Comparison of ENCODE assay signal across 19 cellular contexts in the genomic region with DNA sequence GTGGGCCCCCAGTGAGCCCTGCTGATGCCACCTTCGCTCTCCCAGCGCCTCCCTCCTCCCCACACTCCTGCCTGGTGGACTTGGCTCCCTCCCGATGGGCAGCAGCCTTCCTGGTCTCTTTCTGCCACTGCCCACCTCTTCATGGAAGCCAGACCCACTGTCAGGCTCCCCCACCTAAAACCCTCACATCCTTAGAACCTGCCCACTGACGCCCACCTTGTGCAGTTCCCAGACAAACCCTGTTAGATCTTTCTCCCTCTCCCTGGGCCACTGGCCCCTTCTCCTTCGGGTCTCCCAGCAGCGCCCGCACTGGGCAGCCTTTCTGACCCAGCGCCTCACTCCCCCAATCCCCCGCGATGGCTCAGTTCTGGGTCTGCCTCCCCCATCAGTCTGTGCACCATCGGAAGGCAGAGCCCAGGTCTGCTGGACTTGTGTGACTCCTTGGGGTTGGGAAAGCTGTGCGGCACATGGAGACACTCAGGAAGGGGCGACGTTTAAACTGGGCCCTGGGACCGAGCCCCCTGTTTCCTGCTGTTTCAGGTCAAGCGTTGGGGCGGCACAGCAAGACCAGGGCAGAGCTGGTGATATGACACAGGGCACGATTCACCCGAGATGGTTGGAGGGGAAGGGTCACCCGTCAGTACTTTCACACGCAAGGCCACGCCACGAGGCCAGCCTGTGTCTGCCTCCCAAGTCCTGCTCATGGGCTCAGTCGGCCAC. TPM values are rescaled to one million over a fixed set of nuclear protein-coding genes. Genes with fewer than 3 reads are reported as not detected.
DNase-seq lines count a peak whose midpoint lies in the region; ATAC-seq and TF ChIP-seq lines count a peak whose summit lies in the region.
"Had no signal": no experiment of that assay in that cellular context is flagged by ENCODE, and none has a peak within 500 bp of the region (broad histone marks: within the 10 kb centered on the region; RNA-seq: fewer than 3 reads in every experiment).

No MANE protein-coding gene starts in this region.

- no peak overlapping the region for H3K4me2 ChIP-seq in IMR-90 (ENCODE audit: low read depth, low read length)

- H3K27ac Mint-ChIP-seq in osteocyte (ENCODE audit: unreplicated experiment) = peak overlapping the region; percentile 38
- H3K27ac Mint-ChIP-seq: naive B cell had no signal

- peak overlapping the region; percentile 88 for H2AFZ ChIP-seq in IMR-90 (replicated peaks; ENCODE audit: low read length, poor library complexity)

- H3K36me3 Mint-ChIP-seq in osteocyte (ENCODE audit: unreplicated experiment) = peaks cover 2% of the 10 kb centered on the region

- H3K23ac ChIP-seq in IMR-90 (ENCODE audit: low read depth, low read length) = no peak overlapping the region

- peak overlapping the region in 1 of 2 experiments; percentile 66; a peak in 2 of 4 replicates for H4K8ac ChIP-seq in IMR-90 (ENCODE audit: low read depth in 2 of 2, low read length in 2 of 2)

- H3K9me3 Mint-ChIP-seq in osteocyte (ENCODE audit: unreplicated experiment) = peaks cover 4% of the 10 kb centered on the region

- H3K36me3 ChIP-seq in IMR-90 (ENCODE audit: control insufficient read depth, insufficient read depth, low read length) = no peaks in the 10 kb centered on the region
- H3K36me3 ChIP-seq in gastroesophageal sphincter = no peaks in the 10 kb centered on the region
- H3K36me3 ChIP-seq: esophagus squamous epithelium had no signal

- peak overlapping the region; percentile 85 for H2AK9ac ChIP-seq in IMR-90 (replicated peaks; ENCODE audit: low read depth, low read length, poor library complexity)

- H3K27ac ChIP-seq in IMR-90 (ENCODE audit: insufficient read depth, low read length) = no peak overlapping the region
- peak overlapping the region in 3 of 4 donors; percentile 31 to 60 (median 44) for H3K27ac ChIP-seq in gastroesophageal sphincter

- peaks cover 10% of the 10 kb centered on the region; the same call in 1 of the 2 replicates for H3K4me1 ChIP-seq in IMR-90 (ENCODE audit: control insufficient read depth, insufficient read depth, low read length)
- peaks cover 0 to 37% (median 24%) of the 10 kb centered on the region in 3 donors for H3K4me1 ChIP-seq in gastroesophageal sphincter

- in situ Hi-C loops in IMR-90 (cut with MboI; ENCODE audit: low sequenced_read_pairs) = no loop called here

- H3K56ac ChIP-seq in IMR-90 (ENCODE audit: extremely low read depth, insufficient read depth, low read length) = no peak overlapping the region

- TF ChIP-seq CTCF in IMR-90 (conservative IDR thresholded peaks at IDR 0.05; ENCODE audit: low read depth, low read length) (no peak), gastroesophageal sphincter (IDR thresholded peaks at IDR 0.05) (no peak), osteocyte (IDR thresholded peaks at IDR 0.05) (no peak)

- BruUV-seq in IMR-90 (replicated peaks; lab: Mats Ljungman, UMichigan) = no TSS peak

- H2BK120ac ChIP-seq in IMR-90 (ENCODE audit: low read depth, low read length) = no peak overlapping the region; the same call in 1 of the 2 replicates

- peaks cover 3% of the 10 kb centered on the region; the same call in 1 of the 2 replicates for H4K20me1 ChIP-seq in IMR-90 (ENCODE audit: insufficient read depth, low read length)

- TF ChIP-seq POLR2A in IMR-90 (IDR thresholded peaks at IDR 0.05; ENCODE audit: low read depth, low read length) = no peak
- no peak for TF ChIP-seq POLR2A in gastroesophageal sphincter (IDR thresholded peaks at IDR 0.05)

- H3K79me1 ChIP-seq in IMR-90 (ENCODE audit: low read depth in 1 of 2, low read length in 2 of 2) = no peaks in the 10 kb centered on the region

- no peak overlapping the region for H3K9ac ChIP-seq in IMR-90 (ENCODE audit: low read depth, low read length)

- H2BK5ac ChIP-seq in IMR-90 (ENCODE audit: low read depth, low read length, poor library complexity, severe bottlenecking) = no peak overlapping the region

- ATAC-seq in IMR-90 (ENCODE audit: low read depth) (no peak), gastroesophageal sphincter (no peak), HG03025 (IDR thresholded peaks at IDR 0.05; ENCODE audit: low FRiP score, unreplicated experiment) (no peak)

- H3K4me3 ChIP-seq in IMR-90 (ENCODE audit: insufficient read depth, low read depth, low read length) = no peak overlapping the region
- no peak overlapping the region for H3K4me3 ChIP-seq in gastroesophageal sphincter
- H3K4me3 ChIP-seq: esophagus squamous epithelium had no signal

- no peak for DNase-seq in IMR-90
- DNase-seq in osteocyte (ENCODE audit: extremely low spot score, unreplicated experiment) = no peak
- DNase-seq in glomerular visceral epithelial cell (ENCODE audit: extremely low spot score) = no peak
- DNase-seq in DMS153 (lab: John Stamatoyannopoulos, UW) = no peak
- DNase-seq: activated CD4-positive, alpha-beta T cell treated with anti-CD3 and anti-CD28 coated beads for 48 hours; activated CD8-positive, alpha-beta memory T cell treated with anti-CD3 and anti-CD28 coated beads, Interleukin-2, amount 50 U/mL, for 4 hours; activated gamma-delta T cell; amygdala; effector CD4-positive, alpha-beta T cell; esophagus squamous epithelium; head of caudate nucleus; mammary epithelial cell; naive B cell; NCI-H146; stimulated activated CD4-positive, alpha-beta T cell treated with anti-CD3 and anti-CD28 coated beads, Interleukin-12 subunit alpha, Interleukin-12 subunit beta, amount 100 ng/mL, for 4 hours had no signal

- no peak overlapping the region for H2BK20ac ChIP-seq in IMR-90 (ENCODE audit: low read depth, low read length)

- peak overlapping the region; percentile 31; the same call in 1 of the 2 replicates for H3K4ac ChIP-seq in IMR-90 (ENCODE audit: low read depth, low read length)

- no peaks in the 10 kb centered on the region; the same call in 1 of the 2 replicates for H3K9me3 ChIP-seq in IMR-90 (ENCODE audit: control insufficient read depth, insufficient read depth, low read length)
- H3K9me3 ChIP-seq in gastroesophageal sphincter = peaks cover 0 to 2% (median 0%) of the 10 kb centered on the region in 3 donors

- POLR2A ChIA-PET in IMR-90 (lab: Charles Lee; ENCODE audit: unreplicated experiment) = no interaction called here

- H3K4me3 Mint-ChIP-seq in osteocyte (ENCODE audit: unreplicated experiment) = no peak overlapping the region
- H3K4me3 Mint-ChIP-seq: central memory CD8-positive, alpha-beta T cell had no signal

- 94% methylated on average over 10 of the region's 24 CpGs; no CpG with 5 or more reads in 1 of the 2 experiments for WGBS in IMR-90 (ENCODE audit: extremely low coverage in 2 of 2, insufficient read length in 1 of 2), 2 experiments
- 83 to 92% methylated on average over 2 to 12 of the region's 24 CpGs for WGBS in gastroesophageal sphincter (ENCODE audit: low coverage in 1 of 2), 2 donors

- H3K27me3 Mint-ChIP-seq in osteocyte (ENCODE audit: unreplicated experiment) = peaks cover 11% of the 10 kb centered on the region

- peaks cover 51% of the 10 kb centered on the region for H3K4me1 Mint-ChIP-seq in osteocyte (ENCODE audit: unreplicated experiment)
- H3K4me1 Mint-ChIP-seq: central memory CD8-positive, alpha-beta T cell had no signal

- no peak overlapping the region for H2BK15ac ChIP-seq in IMR-90 (ENCODE audit: low read depth, low read length)

- H4K91ac ChIP-seq in IMR-90 (ENCODE audit: insufficient read depth, low read depth, low read length) = no peak overlapping the region

- peak overlapping the region; percentile 51 for H2AK5ac ChIP-seq in IMR-90 (ENCODE audit: low read depth, low read length)

- H3K27me3 ChIP-seq in IMR-90 (ENCODE audit: control insufficient read depth, insufficient read depth, low read length) (peaks cover 15% of the 10 kb centered on the region; the same call in 1 of the 2 replicates), gastroesophageal sphincter (peaks cover 30% of the 10 kb centered on the region)

- H3K9me1 ChIP-seq in IMR-90 (ENCODE audit: insufficient read depth, low read length) = peaks cover 12% of the 10 kb centered on the region; the same call in 1 of the 2 replicates

- no peak overlapping the region for H3K14ac ChIP-seq in IMR-90 (replicated peaks; ENCODE audit: low read depth, low read length)

- CTCF ChIA-PET in IMR-90 (lab: Yijun Ruan, JAX) = no interaction called here

- intact Hi-C loops in IMR-90 (cut with micrococcal nuclease) = no loop called here

- no peak overlapping the region for H4K5ac ChIP-seq in IMR-90 (ENCODE audit: low read depth, low read length)

- H3K18ac ChIP-seq in IMR-90 (ENCODE audit: low read depth, low read length) = no peak overlapping the region

- dilution Hi-C loops in IMR-90 (cut with HindIII; ENCODE audit: low sequenced_read_pairs, unreplicated experiment) = no loop called here

- no peak for TF ChIP-seq RAD21 in IMR-90 (IDR thresholded peaks at IDR 0.05; ENCODE audit: low read length)

- no peak for TF ChIP-seq EP300 in gastroesophageal sphincter (IDR thresholded peaks at IDR 0.05)

TF ChIP-seq in IMR-90, 13 proteins besides CTCF, POLR2A, EP300 and RAD21 (continues in another document):
- no peak for TF ChIP-seq CEBPB (IDR thresholded peaks at IDR 0.05; ENCODE audit: low read depth, low read length)
- no peak for TF ChIP-seq RCOR1 (IDR thresholded peaks at IDR 0.05; ENCODE audit: insufficient replicate concordance, low read length)

RNA-seq across cellular contexts. Expression of a gene that starts 17.4 kb away (rescaled TPM):
- total RNA-seq in IMR-90 (2012; rRNA removed) = not detected in 2 replicates
- polyA plus RNA-seq in IMR-90 (2012; rRNA removed) = not detected in 2 replicates
- polyA plus RNA-seq in IMR-90 (2012; cell fraction: cytosol; rRNA removed) = not detected in 2 replicates
- not detected in 2 replicates for polyA plus RNA-seq in IMR-90 (2012; cell fraction: nucleus; rRNA removed; ENCODE audit: low replicate concordance)
- total RNA-seq in gastroesophageal sphincter = not detected
- total RNA-seq in osteocyte = not detected in 2 replicates
- total RNA-seq: esophagus squamous epithelium, mammary epithelial cell, posterior vena cava had no signal
- polyA plus RNA-seq: mammary epithelial cell had no signal

RNA-seq across cellular contexts. Expression of a gene that starts 27.1 kb away (rescaled TPM):
- total RNA-seq in IMR-90 (2012; rRNA removed) (not detected in 2 replicates), gastroesophageal sphincter (1 to 10 TPM; 2.0 to 5.8 (median 3.1) TPM), osteocyte (0.10 and 0.11 TPM in 2 replicates)
- not detected in 2 replicates for polyA plus RNA-seq in IMR-90 (2012; rRNA removed)
- 0.02 TPM in 1 of 2 replicates, not detected in the other for polyA plus RNA-seq in IMR-90 (2012; cell fraction: cytosol; rRNA removed)
- 0.04 TPM in 1 of 2 replicates, not detected in the other for polyA plus RNA-seq in IMR-90 (2012; cell fraction: nucleus; rRNA removed; ENCODE audit: low replicate concordance)
- polyA plus RNA-seq: mammary epithelial cell had no signal

RNA-seq across cellular contexts. Expression of a gene that starts 28.5 kb away (rescaled TPM):
- 2.9 and 3.1 TPM in 2 replicates for total RNA-seq in IMR-90 (2012; rRNA removed)
- polyA plus RNA-seq in IMR-90 (2012; rRNA removed) = 8.5 and 9.3 TPM in 2 replicates
- 3.0 and 11.7 TPM in 2 replicates for polyA plus RNA-seq in IMR-90 (2012; cell fraction: cytosol; rRNA removed)
- polyA plus RNA-seq in IMR-90 (2012; cell fraction: nucleus; rRNA removed; ENCODE audit: low replicate concordance) = 8.5 and 22.8 TPM in 2 replicates
- total RNA-seq in gastroesophageal sphincter = 10 to 100 TPM in 1 of 4 donors, 1 to 10 TPM in 3; 1.7 to 11.8 (median 5.2) TPM
- total RNA-seq in osteocyte = 8.0 and 8.4 TPM in 2 replicates

RNA-seq across cellular contexts. Expression of a gene that starts 47.6 kb away (rescaled TPM):
- total RNA-seq in IMR-90 (2012; rRNA removed) (1.9 and 2.0 TPM in 2 replicates), gastroesophageal sphincter (10 to 100 TPM; 15.3 to 22.3 (median 16.0) TPM), osteocyte (28.9 and 29.3 TPM in 2 replicates)
- polyA plus RNA-seq in IMR-90 (2012; rRNA removed) = 5.9 and 6.6 TPM in 2 replicates
- polyA plus RNA-seq in IMR-90 (2012; cell fraction: cytosol; rRNA removed) = 7.2 and 9.9 TPM in 2 replicates
- 10.0 and 21.9 TPM in 2 replicates for polyA plus RNA-seq in IMR-90 (2012; cell fraction: nucleus; rRNA removed; ENCODE audit: low replicate concordance)
